1 cellular context compared by ENCODE assay signal in genomic region chr5:111583761-111584203, GRCh38.
TF ChIP-seq lines count a peak whose summit lies in the region.

No MANE protein-coding gene starts in this region.

TF ChIP-seq in SK-N-SH, 30 proteins besides CTCF, POLR2A, EP300 and RAD21 (continued from another document):
- TF ChIP-seq TAF1 (IDR thresholded peaks at IDR 0.05; ENCODE audit: borderline replicate concordance, low read depth, low read length) (no peak), RXRA (IDR thresholded peaks at IDR 0.05; ENCODE audit: borderline replicate concordance, low read depth) (peak; percentile 58; the same call in 1 of the 2 replicates), NFIC (IDR thresholded peaks at IDR 0.05; ENCODE audit: borderline replicate concordance) (peak; percentile 81), ZBTB33 (IDR thresholded peaks at IDR 0.05; ENCODE audit: borderline replicate concordance, low read depth) (no peak), SIN3A (IDR thresholded peaks at IDR 0.05; ENCODE audit: borderline replicate concordance, low read depth, low read length) (no peak), MEF2A (IDR thresholded peaks at IDR 0.05; ENCODE audit: borderline replicate concordance, low read depth) (0 out of 2 replicates have a peak, but pooled peaks have one; percentile 39), ELF1 (IDR thresholded peaks at IDR 0.05) (no peak), FOXJ3 (CRISPR knock-in tag; IDR thresholded peaks at IDR 0.05) (no peak), MXI1 (IDR thresholded peaks at IDR 0.05; ENCODE audit: low read depth, low read length) (no peak), TCF12 (IDR thresholded peaks at IDR 0.05) (peak; percentile 92), FOSL2 (IDR thresholded peaks at IDR 0.05; ENCODE audit: borderline replicate concordance, low read depth) (peak; percentile 55; the same call in 1 of the 2 replicates), CHD2 (IDR thresholded peaks at IDR 0.05; ENCODE audit: low read length, partially characterized antibody) (no peak)
